In the genomic region with DNA sequence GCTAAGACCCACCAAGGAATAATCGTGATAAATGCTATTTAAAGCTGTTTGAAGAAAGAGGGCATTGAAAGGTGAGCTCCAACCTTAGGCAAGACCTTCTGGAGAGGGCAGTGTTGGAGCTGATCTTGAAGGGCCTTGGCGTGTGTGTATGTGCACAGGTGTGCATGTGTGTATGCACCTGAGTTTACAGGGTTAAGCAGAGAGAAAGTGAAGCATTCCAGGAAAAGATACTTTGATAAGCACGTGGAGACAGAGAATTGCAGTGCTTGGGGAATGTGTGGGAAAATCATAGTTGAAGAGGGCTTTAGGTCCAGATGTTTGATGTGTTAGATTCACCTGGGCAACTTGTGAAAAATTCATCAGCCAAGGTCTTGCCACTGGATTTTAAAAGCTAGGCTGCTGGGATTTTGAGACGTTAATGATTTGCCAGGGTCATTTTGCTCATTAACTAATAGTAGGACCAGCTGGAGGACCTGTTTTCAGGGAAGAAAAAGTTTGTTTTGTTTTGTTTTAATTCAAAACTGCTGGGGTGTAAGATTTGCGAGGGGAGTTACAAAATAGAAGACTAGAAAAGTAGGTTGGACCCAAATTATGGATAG, we compare ENCODE assay signal across 2 cellular contexts.
TF ChIP-seq lines count a peak whose summit lies in the region.

No MANE protein-coding gene starts in this region.

TF ChIP-seq in K562, 482 proteins besides CTCF, POLR2A, EP300 and RAD21:
- TF ChIP-seq ZBTB17 (CRISPR knock-in tag; IDR thresholded peaks at IDR 0.05) (no peak), L3MBTL2 (IDR thresholded peaks at IDR 0.05) (0 out of 2 replicates have a peak, but pooled peaks have one; percentile 22)

TF ChIP-seq in HepG2, 621 proteins besides CTCF, POLR2A, EP300 and RAD21:
- TF ChIP-seq MXI1 (IDR thresholded peaks at IDR 0.05; ENCODE audit: borderline replicate concordance, low read depth, low read length) (no peak), BCL6 (CRISPR knock-in tag; IDR thresholded peaks at IDR 0.05) (0 out of 2 replicates have a peak, but pooled peaks have one; percentile 32), ZNF281 (CRISPR knock-in tag; IDR thresholded peaks at IDR 0.05; ENCODE audit: borderline replicate concordance) (no peak), ZNF678 (CRISPR knock-in tag; IDR thresholded peaks at IDR 0.05) (no peak), KIAA2018 (CRISPR knock-in tag; IDR thresholded peaks at IDR 0.05; ENCODE audit: borderline replicate concordance) (no peak), ZNF788 (CRISPR knock-in tag; IDR thresholded peaks at IDR 0.05; ENCODE audit: borderline replicate concordance) (no peak), ZNF556 (CRISPR knock-in tag; IDR thresholded peaks at IDR 0.05; ENCODE audit: borderline replicate concordance) (no peak), NR2F1 (CRISPR knock-in tag; IDR thresholded peaks at IDR 0.05) (no peak), ZNF260 (CRISPR knock-in tag; IDR thresholded peaks at IDR 0.05; ENCODE audit: borderline replicate concordance, low read depth) (no peak), ZNF652 (CRISPR knock-in tag; IDR thresholded peaks at IDR 0.05; ENCODE audit: borderline replicate concordance, low read depth) (peak; percentile 70), HNF1A (IDR thresholded peaks at IDR 0.05; ENCODE audit: low read depth) (peak; percentile 63), HNF1A (CRISPR knock-in tag; IDR thresholded peaks at IDR 0.05; ENCODE audit: borderline replicate concordance) (no peak), ZNF251 (CRISPR knock-in tag; IDR thresholded peaks at IDR 0.05) (no peak), CCAR2 (optimal IDR thresholded peaks at IDR 0.05; ENCODE audit: low read depth, low read length) (no peak)
